ENCODE assay signal across 9 cellular contexts in the genomic region with DNA sequence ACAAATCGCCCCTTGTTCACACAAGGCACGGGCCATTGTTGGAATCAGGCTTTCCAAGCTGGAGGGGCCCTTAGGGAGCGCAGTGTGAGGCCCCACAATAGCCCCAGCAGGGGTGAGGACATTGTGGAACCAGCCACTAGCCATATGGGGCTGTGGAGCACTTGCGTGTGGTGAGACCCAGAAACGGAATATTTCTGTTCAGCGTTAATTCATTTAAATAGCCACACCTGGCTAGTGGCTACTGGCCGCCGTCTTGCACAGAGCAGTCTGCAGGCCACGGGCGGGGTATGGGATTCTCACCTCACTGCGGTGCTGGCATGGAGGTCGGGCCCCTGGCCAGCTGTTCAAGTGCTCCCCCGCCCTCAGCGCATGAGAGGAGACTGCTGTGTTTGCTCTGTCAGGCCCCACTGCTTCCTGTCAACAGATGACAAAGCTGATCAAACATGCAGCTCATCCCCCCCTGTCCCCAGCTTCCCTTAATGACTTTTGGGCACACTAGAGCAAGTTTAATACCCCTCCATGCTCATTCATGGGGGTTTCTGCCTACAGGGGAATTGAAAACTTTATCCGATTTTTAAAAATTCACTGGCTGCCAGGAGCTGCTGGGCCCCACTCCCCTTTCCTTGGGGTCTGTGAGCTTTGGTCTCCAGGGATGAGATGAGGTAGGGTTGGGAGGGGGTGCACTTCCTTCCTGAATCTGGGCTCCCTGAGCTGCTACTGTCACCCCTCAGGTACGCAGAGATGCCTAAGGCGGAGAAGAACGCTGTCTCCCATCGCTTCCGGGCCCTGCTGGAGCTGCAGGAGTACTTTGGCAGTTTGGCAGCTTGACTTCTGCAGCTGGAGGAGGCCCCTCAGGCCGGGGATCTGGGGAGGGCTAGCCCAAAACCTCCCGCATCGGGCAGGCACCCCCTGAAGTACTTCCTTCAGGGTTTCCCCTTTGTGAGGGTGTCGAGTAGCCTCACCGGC. TPM values are rescaled to one million over a fixed set of nuclear protein-coding genes. Genes with fewer than 3 reads are reported as not detected.
DNase-seq lines count a peak whose midpoint lies in the region; ATAC-seq, FAIRE-seq and TF ChIP-seq lines count a peak whose summit lies in the region.
"Had no signal": no experiment of that assay in that cellular context is flagged by ENCODE, and none has a peak within 500 bp of the region (broad histone marks: within the 10 kb centered on the region; RNA-seq: fewer than 3 reads in every experiment).

No MANE protein-coding gene starts in this region.

- POLR2A ChIA-PET in GM10248 (lab: Yijun Ruan, JAX), result interaction anchor here (0.6 kb wide), 1 partner anchor 71 kb away, joined by 3 read pairs; no protein-coding TSS in a partner anchor

- CTCF ChIA-PET in GM10248 (lab: Yijun Ruan, JAX), result interaction anchor here (0.8 to 3.1 kb wide), 6 partner anchors 12 to 169 kb away, joined by 3 to 16 read pairs (median 5); partner anchors contain the start of gene ITPA

- peak; percentile 74 for DNase-seq in GM10248 (ENCODE audit: extremely low spot score)
- DNase-seq in RCC 7860 (ENCODE audit: low spot score), result peak; percentile 35
- peak; percentile 74 for DNase-seq in kidney
- DNase-seq in cerebellar nuclear complex (lab: John Stamatoyannopoulos, UW), result no peak
- DNase-seq in occipital lobe (lab: John Stamatoyannopoulos, UW), result no peak
- DNase-seq in NCI-H1048 (lab: John Stamatoyannopoulos, UW), result no peak

- no peak overlapping the region for H3K4me3 ChIP-seq in kidney (ENCODE audit: low read length in 2 of 2)

- H3K9ac ChIP-seq in kidney (ENCODE audit: low read length in 2 of 2), result no peak overlapping the region

- peak; percentile 71 for ATAC-seq in HG03139 (IDR thresholded peaks at IDR 0.05; ENCODE audit: unreplicated experiment)
- ATAC-seq in activated T-helper 17 cell treated with anti-CD3 and anti-CD28 coated beads, Interleukin-2, amount 50 U/mL, for 72 hours (replicated peaks), result no peak

- H3K9me3 ChIP-seq in kidney (ENCODE audit: control insufficient read depth in 1 of 2, low read length in 2 of 2), result no peaks in the 10 kb centered on the region
- H3K9me3 ChIP-seq: neutrophil had no signal

- peaks cover 47% of the 10 kb centered on the region for H3K36me3 Mint-ChIP-seq in activated T-helper 17 cell treated with anti-CD3 and anti-CD28 coated beads, Interleukin-2, amount 50 U/mL, for 72 hours (ENCODE audit: low read depth)

- no peak for TF ChIP-seq CTCF in GM10248 (IDR thresholded peaks at IDR 0.05; ENCODE audit: control extremely low read depth, extremely low read depth, low read depth, missing control alignments)
- TF ChIP-seq CTCF in kidney (IDR thresholded peaks at IDR 0.05; ENCODE audit: borderline replicate concordance, extremely low read depth, insufficient read depth), result no peak

- intact Hi-C loops in kidney (cut with DNase I), result no loop called here

- H3K4me3 Mint-ChIP-seq in activated T-helper 17 cell treated with anti-CD3 and anti-CD28 coated beads, Interleukin-2, amount 50 U/mL, for 72 hours, result no peak overlapping the region

- no peaks in the 10 kb centered on the region for H3K9me3 Mint-ChIP-seq in activated T-helper 17 cell treated with anti-CD3 and anti-CD28 coated beads, Interleukin-2, amount 50 U/mL, for 72 hours

- no peaks in the 10 kb centered on the region for H3K4me1 Mint-ChIP-seq in activated T-helper 17 cell treated with anti-CD3 and anti-CD28 coated beads, Interleukin-2, amount 50 U/mL, for 72 hours

- H3K4me1 ChIP-seq in kidney (ENCODE audit: control insufficient read depth in 1 of 2, insufficient read depth in 1 of 2, low read depth in 1 of 2, low read length in 2 of 2), result peaks cover 0 to 5% of the 10 kb centered on the region in 2 donors

- H3K27me3 Mint-ChIP-seq in activated T-helper 17 cell treated with anti-CD3 and anti-CD28 coated beads, Interleukin-2, amount 50 U/mL, for 72 hours, result no peaks in the 10 kb centered on the region

- FAIRE-seq in RCC 7860 (lab: Jason Lieb, UNC), result no peak
- FAIRE-seq in kidney (lab: Jason Lieb, UNC), result no peak

- H3K36me3 ChIP-seq in kidney (ENCODE audit: control insufficient read depth in 1 of 2, insufficient read depth in 2 of 2, low read length in 2 of 2), result peaks cover 0 to 18% of the 10 kb centered on the region in 2 donors

- no peak overlapping the region for H3K27ac ChIP-seq in kidney (ENCODE audit: low read depth in 2 of 2, low read length in 2 of 2)
- H3K27ac ChIP-seq: neutrophil had no signal

- H3K27ac Mint-ChIP-seq in activated T-helper 17 cell treated with anti-CD3 and anti-CD28 coated beads, Interleukin-2, amount 50 U/mL, for 72 hours, result no peak overlapping the region

RNA-seq across cellular contexts. Expression of gene ITPA, which starts 13.6 kb away (rescaled TPM):
- total RNA-seq in kidney, result 59.7 TPM
- polyA plus RNA-seq in kidney (ENCODE audit: insufficient read depth, low read depth, low replicate concordance), result 81.1 TPM
- total RNA-seq in occipital lobe, result 36.3 TPM
- 10 to 100 TPM; 45.0 to 85.6 TPM for total RNA-seq in activated T-helper 17 cell treated with anti-CD3 and anti-CD28 coated beads, Interleukin-2, amount 50 U/mL, for 72 hours

RNA-seq across cellular contexts. Expression of gene SLC4A11, which starts 16.1 kb away (rescaled TPM):
- total RNA-seq in kidney, result 7.6 TPM
- polyA plus RNA-seq in kidney (ENCODE audit: insufficient read depth, low read depth, low replicate concordance), result 14.8 TPM
- not detected for total RNA-seq in occipital lobe
- total RNA-seq in activated T-helper 17 cell treated with anti-CD3 and anti-CD28 coated beads, Interleukin-2, amount 50 U/mL, for 72 hours, result 1 to 10 TPM in 1 of 2 donors, under 1 TPM in 1; 0.26 to 2.0 TPM

RNA-seq across cellular contexts. Expression of gene DDRGK1, which starts 18.4 kb away (rescaled TPM):
- total RNA-seq in kidney (81.8 TPM), occipital lobe (22.6 TPM)
- polyA plus RNA-seq in kidney (ENCODE audit: insufficient read depth, low read depth, low replicate concordance), result 92.5 TPM
- total RNA-seq in activated T-helper 17 cell treated with anti-CD3 and anti-CD28 coated beads, Interleukin-2, amount 50 U/mL, for 72 hours, result 10 to 100 TPM; 67.7 to 71.2 TPM

RNA-seq across cellular contexts. Expression of gene LZTS3, which starts 49.6 kb away (rescaled TPM):
- total RNA-seq in kidney (20.0 TPM), occipital lobe (12.0 TPM)
- polyA plus RNA-seq in kidney (ENCODE audit: insufficient read depth, low read depth, low replicate concordance), result 23.0 TPM
- total RNA-seq in activated T-helper 17 cell treated with anti-CD3 and anti-CD28 coated beads, Interleukin-2, amount 50 U/mL, for 72 hours, result 1 to 10 TPM in 1 of 2 donors, under 1 TPM in 1; 0.82 to 3.1 TPM

Comparison
In these comparisons a context has a peak if more than half of its experiments do, and no peak if none do; other contexts are left out.
1. DNase-seq: peak in GM10248 (single experiment), RCC 7860 (single experiment) and kidney (single experiment); none in cerebellar nuclear complex (0 of 2), occipital lobe (single experiment) and NCI-H1048 (single experiment).